In the genomic region with DNA sequence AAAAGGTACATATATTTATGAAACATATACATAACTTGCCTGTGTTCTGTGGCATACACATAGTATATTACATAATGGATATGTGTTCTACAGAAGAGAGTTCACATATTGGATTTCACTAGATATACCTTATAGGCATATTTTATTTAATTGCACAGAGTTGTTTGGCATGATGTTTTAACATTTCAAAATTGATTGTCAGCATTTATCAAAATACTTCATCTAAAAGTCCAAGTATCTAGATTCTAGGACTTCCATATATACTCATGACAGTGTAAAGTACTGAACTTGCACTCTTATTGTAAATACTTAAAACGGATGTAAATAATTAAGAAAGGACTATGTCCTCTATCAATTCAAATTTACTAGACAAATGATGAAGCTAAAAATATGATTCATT, we compare ENCODE assay signal across 25 cellular contexts.
A peak's percentile ranks its signal among the peaks of the same experiment; 100 is the strongest.
DNase-seq lines count a peak whose midpoint lies in the region; ATAC-seq, FAIRE-seq and TF ChIP-seq lines count a peak whose summit lies in the region.
"Had no signal": no experiment of that assay in that cellular context is flagged by ENCODE, and none has a peak within 500 bp of the region (broad histone marks: within the 10 kb centered on the region; RNA-seq: fewer than 3 reads in every experiment).

No MANE protein-coding gene starts in this region.

- H3K27ac ChIP-seq in A549, result no peak overlapping the region
- H3K27ac ChIP-seq in K562 (ENCODE audit: extremely low read depth, low read depth, low read length), result no peak overlapping the region
- H3K27ac ChIP-seq: 22Rv1, BLaER1 had no signal

- H3K9me1 ChIP-seq in K562 (ENCODE audit: control insufficient read depth, insufficient read depth, low read length), result no peaks in the 10 kb centered on the region

- WGBS in A549 (ENCODE audit: missing lambda C conversion rate), result 2% methylated on average over 1 of the region's 1 CpG
- WGBS in K562 (ENCODE audit: insufficient coverage, low coverage, missing lambda C conversion rate), result 0% methylated on average over 1 of the region's 1 CpG

- H3K79me2 ChIP-seq in K562 (ENCODE audit: control insufficient read depth, insufficient read depth, low read length), result no peaks in the 10 kb centered on the region

- BruUV-seq in K562 (replicated peaks; lab: Mats Ljungman, UMichigan), result no TSS peak

- peak; percentile 61 for FAIRE-seq in A549 (lab: Jason Lieb, UNC)
- no peak for FAIRE-seq in K562 (lab: Jason Lieb, UNC)
- FAIRE-seq: GM12878, GM12892, GM18507 had no signal

- CTCF ChIA-PET in A549 (lab: Yijun Ruan, JAX) (no interaction called here), K562 (lab: Yijun Ruan, JAX; ENCODE audit: low intra/inter-chr PET ratio) (no interaction called here)

- in situ Hi-C loops in K562 (cut with MboI), result no loop called here

- TF ChIP-seq POLR2A in A549 (IDR thresholded peaks at IDR 0.05; ENCODE audit: low read length) (no peak), K562 (conservative IDR thresholded peaks at IDR 0.05) (no peak)

- POLR2A ChIA-PET in A549 (lab: Yijun Ruan, JAX), result no interaction called here
- POLR2A ChIA-PET in K562 (lab: Yijun Ruan, JAX), result no interaction called here

- H3K4me3 ChIP-seq in A549 (no peak overlapping the region), K562 (no peak overlapping the region)
- H3K4me3 ChIP-seq: BLaER1, GM12878 had no signal

- H3K27me3 Mint-ChIP-seq in activated T-cell treated with anti-CD3 and anti-CD28 coated beads, Interleukin-2, amount 50 U/mL, for 72 hours (ENCODE audit: low read depth), result no peaks in the 10 kb centered on the region
- no peaks in the 10 kb centered on the region for H3K27me3 Mint-ChIP-seq in activated T-cell treated with anti-CD3 and anti-CD28 coated beads, Interleukin-2, amount 50 U/mL, for 24 hours
- H3K27me3 Mint-ChIP-seq: CD4-positive, alpha-beta memory T cell; CD4-positive, CD25-positive, alpha-beta regulatory T cell; CD8-positive, alpha-beta memory T cell had no signal

- no peaks in the 10 kb centered on the region for H3K27me3 ChIP-seq in K562 (ENCODE audit: control insufficient read depth in 2 of 2, insufficient read depth in 2 of 2, low read length in 2 of 2)
- H3K27me3 ChIP-seq: BE2C, BLaER1 had no signal

- H3K4me1 Mint-ChIP-seq in activated T-cell treated with anti-CD3 and anti-CD28 coated beads, Interleukin-2, amount 50 U/mL, for 72 hours (ENCODE audit: low read depth), result no peaks in the 10 kb centered on the region
- H3K4me1 Mint-ChIP-seq in activated T-cell treated with anti-CD3 and anti-CD28 coated beads, Interleukin-2, amount 50 U/mL, for 24 hours (ENCODE audit: low read depth), result no peaks in the 10 kb centered on the region
- H3K4me1 Mint-ChIP-seq: CD14-positive monocyte; CD4-positive, alpha-beta memory T cell; CD4-positive, CD25-positive, alpha-beta regulatory T cell; CD8-positive, alpha-beta memory T cell had no signal

- peaks cover 10% of the 10 kb centered on the region; the same call in 2 of the 3 replicates for H3K9me3 ChIP-seq in A549
- no peaks in the 10 kb centered on the region for H3K9me3 ChIP-seq in K562 (replicated peaks; ENCODE audit: control insufficient read depth, insufficient read depth, low read depth, low read length)
- H3K9me3 ChIP-seq: BE2C, BLaER1 had no signal

- TF ChIP-seq EP300 in A549 (IDR thresholded peaks at IDR 0.05), result no peak
- TF ChIP-seq EP300 in K562 (IDR thresholded peaks at IDR 0.05; ENCODE audit: low read length), result no peak

- no peak overlapping the region for H2AFZ ChIP-seq in K562 (ENCODE audit: low read depth, low read length)

- DNase-seq in activated T-cell treated with anti-CD3 and anti-CD28 coated beads, Interleukin-2, amount 50 U/mL, for 72 hours, result no peak
- DNase-seq in activated T-cell treated with anti-CD3 and anti-CD28 coated beads, Interleukin-2, amount 50 U/mL, for 24 hours, result no peak
- no peak for DNase-seq in A549 (ENCODE audit: low read depth in 1 of 2, low spot score in 1 of 2)
- no peak for DNase-seq in K562 (ENCODE audit: extremely low read depth in 1 of 4, low spot score in 3 of 4)
- DNase-seq: ACHN; BE2C; C1 segment of cervical spinal cord; CD4-positive, alpha-beta memory T cell; CD4-positive, CD25-positive, alpha-beta regulatory T cell; CD8-positive, alpha-beta memory T cell; COR-L47; DMS 273 treated with DMSO at 0.1 percent for 48 hours; DMS153; DMS53; DMS79; DND-41; EL; GDM1 had no signal

- no peak overlapping the region for H3K4me3 Mint-ChIP-seq in activated T-cell treated with anti-CD3 and anti-CD28 coated beads, Interleukin-2, amount 50 U/mL, for 72 hours
- no peak overlapping the region for H3K4me3 Mint-ChIP-seq in activated T-cell treated with anti-CD3 and anti-CD28 coated beads, Interleukin-2, amount 50 U/mL, for 24 hours
- H3K4me3 Mint-ChIP-seq: CD14-positive monocyte; CD4-positive, CD25-positive, alpha-beta regulatory T cell; CD8-positive, alpha-beta memory T cell had no signal

- peak overlapping the region; percentile 57 for H3K27ac Mint-ChIP-seq in activated T-cell treated with anti-CD3 and anti-CD28 coated beads, Interleukin-2, amount 50 U/mL, for 72 hours
- no peak overlapping the region for H3K27ac Mint-ChIP-seq in activated T-cell treated with anti-CD3 and anti-CD28 coated beads, Interleukin-2, amount 50 U/mL, for 24 hours
- H3K27ac Mint-ChIP-seq: CD14-positive monocyte; CD4-positive, alpha-beta memory T cell; CD4-positive, CD25-positive, alpha-beta regulatory T cell; CD8-positive, alpha-beta memory T cell had no signal

- no peak for ATAC-seq in activated T-cell treated with anti-CD3 and anti-CD28 coated beads, Interleukin-2, amount 50 U/mL, for 72 hours (replicated peaks in 1 of 2)
- ATAC-seq in A549 (no peak), K562 (no peak), GM21529 (IDR thresholded peaks at IDR 0.05; ENCODE audit: unreplicated experiment) (no peak)
- ATAC-seq: GM12878 had no signal

- intact Hi-C loops in K562 (cut with micrococcal nuclease), result no loop called here

- H3K36me3 Mint-ChIP-seq in activated T-cell treated with anti-CD3 and anti-CD28 coated beads, Interleukin-2, amount 50 U/mL, for 72 hours (ENCODE audit: insufficient read depth in 2 of 2), result no peaks in the 10 kb centered on the region
- H3K36me3 Mint-ChIP-seq in activated T-cell treated with anti-CD3 and anti-CD28 coated beads, Interleukin-2, amount 50 U/mL, for 24 hours (ENCODE audit: low read depth), result no peaks in the 10 kb centered on the region
- H3K36me3 Mint-ChIP-seq: CD14-positive monocyte; CD4-positive, alpha-beta memory T cell; CD4-positive, CD25-positive, alpha-beta regulatory T cell; CD8-positive, alpha-beta memory T cell had no signal

- no peaks in the 10 kb centered on the region for H4K20me1 ChIP-seq in K562 (replicated peaks; ENCODE audit: control insufficient read depth, insufficient read depth, low read length)
- H4K20me1 ChIP-seq: BLaER1 had no signal

- no peak overlapping the region for H3K4me2 ChIP-seq in A549
- H3K4me2 ChIP-seq in K562 (ENCODE audit: insufficient read depth, low read length), result no peak overlapping the region
- H3K4me2 ChIP-seq: BLaER1 had no signal

- no peak overlapping the region for H3K9ac ChIP-seq in K562 (ENCODE audit: insufficient read depth in 1 of 2, low read depth in 2 of 2, low read length in 2 of 2)
- H3K9ac ChIP-seq: BLaER1 had no signal

- TF ChIP-seq CTCF in A549 (IDR thresholded peaks at IDR 0.05) (no peak), K562 (IDR thresholded peaks at IDR 0.05 in 2 of 3, conservative IDR thresholded peaks at IDR 0.05 in 1 of 3; ENCODE audit: insufficient read depth in 2 of 3, low read depth in 1 of 3, low read length in 3 of 3) (no peak)

- peaks cover 4 to 9% of the 10 kb centered on the region in 2 donors for H3K9me3 Mint-ChIP-seq in activated T-cell treated with anti-CD3 and anti-CD28 coated beads, Interleukin-2, amount 50 U/mL, for 72 hours
- peaks cover 39% of the 10 kb centered on the region for H3K9me3 Mint-ChIP-seq in activated T-cell treated with anti-CD3 and anti-CD28 coated beads, Interleukin-2, amount 50 U/mL, for 24 hours

- no peaks in the 10 kb centered on the region for H3K4me1 ChIP-seq in A549
- no peaks in the 10 kb centered on the region for H3K4me1 ChIP-seq in K562 (replicated peaks in 1 of 2; ENCODE audit: control insufficient read depth in 2 of 2, insufficient read depth in 2 of 2, low read length in 2 of 2)
- H3K4me1 ChIP-seq: BE2C, BLaER1 had no signal

- no peaks in the 10 kb centered on the region for H3K36me3 ChIP-seq in K562 (ENCODE audit: control insufficient read depth, insufficient read depth, low read length)
- H3K36me3 ChIP-seq: BE2C, BLaER1 had no signal

- TF ChIP-seq RAD21 in A549 (conservative IDR thresholded peaks at IDR 0.05 in 1 of 2, IDR thresholded peaks at IDR 0.05 in 1 of 2) (no peak), K562 (CRISPR knock-in tag; conservative IDR thresholded peaks at IDR 0.05 in 1 of 2, IDR thresholded peaks at IDR 0.05 in 1 of 2) (no peak)

TF ChIP-seq in A549, 52 proteins besides CTCF, POLR2A, EP300 and RAD21:
- peak; percentile 40 for TF ChIP-seq MAFK (IDR thresholded peaks at IDR 0.05; ENCODE audit: partially characterized antibody)
- no peak for TF ChIP-seq ZSCAN20 (CRISPR knock-in tag; IDR thresholded peaks at IDR 0.05)

TF ChIP-seq in K562, 482 proteins besides CTCF, POLR2A, EP300 and RAD21 (continues in another document):
- TF ChIP-seq ZFP36 (IDR thresholded peaks at IDR 0.05; ENCODE audit: low read depth, low read length, partially characterized antibody), result no peak
- TF ChIP-seq ZNF316 (IDR thresholded peaks at IDR 0.05), result peak; percentile 58
- TF ChIP-seq, protein P1, sequence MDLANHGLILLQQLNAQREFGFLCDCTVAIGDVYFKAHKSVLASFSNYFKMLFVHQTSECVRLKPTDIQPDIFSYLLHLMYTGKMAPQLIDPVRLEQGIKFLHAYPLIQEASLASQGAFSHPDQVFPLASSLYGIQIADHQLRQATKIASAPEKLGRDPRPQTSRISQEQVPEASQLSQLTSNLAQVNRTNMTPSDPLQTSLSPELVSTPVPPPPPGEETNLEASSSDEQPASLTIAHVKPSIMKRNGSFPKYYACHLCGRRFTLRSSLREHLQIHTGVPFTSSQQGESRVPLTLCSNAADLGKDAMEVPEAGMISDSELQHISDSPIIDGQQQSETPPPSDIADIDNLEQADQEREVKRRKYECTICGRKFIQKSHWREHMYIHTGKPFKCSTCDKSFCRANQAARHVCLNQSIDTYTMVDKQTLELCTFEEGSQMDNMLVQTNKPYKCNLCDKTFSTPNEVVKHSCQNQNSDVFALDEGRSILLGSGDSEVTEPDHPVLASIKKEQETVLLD (IDR thresholded peaks at IDR 0.05), result no peak
- no peak for TF ChIP-seq IRF1 (CRISPR knock-in tag; IDR thresholded peaks at IDR 0.05; ENCODE audit: borderline replicate concordance)
- no peak for TF ChIP-seq ARID2 (IDR thresholded peaks at IDR 0.05)
- no peak for TF ChIP-seq HDAC3 (IDR thresholded peaks at IDR 0.05; ENCODE audit: borderline replicate concordance, partially characterized antibody)
